In the genomic region with DNA sequence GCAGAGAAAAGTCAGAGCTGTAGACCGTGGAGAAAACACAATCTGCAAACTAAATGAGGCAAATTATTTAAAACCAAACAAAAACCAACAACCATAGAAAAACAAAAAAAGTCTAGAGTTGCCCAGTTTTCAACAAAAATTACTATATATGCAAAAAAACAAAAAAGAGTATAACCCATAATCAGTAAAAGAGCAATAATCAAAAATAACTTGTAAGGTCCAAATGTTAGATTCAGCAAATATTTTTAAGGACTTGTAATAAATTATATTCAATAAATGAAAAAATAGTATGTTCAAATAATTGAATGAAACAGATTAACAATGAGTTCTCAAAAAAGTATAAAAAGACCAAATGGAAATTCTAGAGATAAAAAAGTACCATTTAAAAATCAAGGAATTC, we compare ENCODE assay signal across 20 cellular contexts.
DNase-seq lines count a peak whose midpoint lies in the region; ATAC-seq, FAIRE-seq and TF ChIP-seq lines count a peak whose summit lies in the region.
"Had no signal": no experiment of that assay in that cellular context is flagged by ENCODE, and none has a peak within 500 bp of the region (broad histone marks: within the 10 kb centered on the region; RNA-seq: fewer than 3 reads in every experiment).

No MANE protein-coding gene starts in this region.

- H3K4me3 Mint-ChIP-seq in astrocyte (ENCODE audit: unreplicated experiment) (no peak overlapping the region), memory B cell (no peak overlapping the region)
- H3K4me3 Mint-ChIP-seq: activated CD8-positive, alpha-beta T cell treated with anti-CD3 and anti-CD28 coated beads for 36 hours had no signal

- H3K36me3 ChIP-seq in GM23248 (ENCODE audit: low read depth) (no peaks in the 10 kb centered on the region), astrocyte (ENCODE audit: insufficient read depth, low read length) (no peaks in the 10 kb centered on the region)
- H3K36me3 ChIP-seq: prostate gland had no signal

- H3K9me3 ChIP-seq in GM23248 (ENCODE audit: low read depth): no peaks in the 10 kb centered on the region
- no peaks in the 10 kb centered on the region for H3K9me3 ChIP-seq in astrocyte (ENCODE audit: insufficient read depth, low read depth, low read length)
- H3K9me3 ChIP-seq: prostate gland had no signal

- H3K36me3 Mint-ChIP-seq in astrocyte (ENCODE audit: low read depth, unreplicated experiment): peaks cover 5% of the 10 kb centered on the region
- H3K36me3 Mint-ChIP-seq in memory B cell: peaks cover 29% of the 10 kb centered on the region

- H3K79me2 ChIP-seq in GM23248 (ENCODE audit: insufficient read depth) (no peaks in the 10 kb centered on the region), astrocyte (ENCODE audit: insufficient read depth, low read length) (no peaks in the 10 kb centered on the region)

- H4K20me1 ChIP-seq in GM23248 (ENCODE audit: insufficient read depth) (no peaks in the 10 kb centered on the region), astrocyte (ENCODE audit: insufficient read depth, low read length) (no peaks in the 10 kb centered on the region)

- H3K4me1 Mint-ChIP-seq in astrocyte (ENCODE audit: low read depth, unreplicated experiment) (no peaks in the 10 kb centered on the region), memory B cell (peaks cover 7% of the 10 kb centered on the region)

- peak overlapping the region; percentile 29 for H3K4me2 ChIP-seq in GM23248 (ENCODE audit: unreplicated experiment)
- no peak overlapping the region for H3K4me2 ChIP-seq in astrocyte (ENCODE audit: low read length)

- 88 to 96% methylated on average over 1 of the region's 1 CpG for WGBS in GM23248 (ENCODE audit: low coverage in 1 of 2, low lambda C conversion rate in 2 of 2, missing lambda C conversion rate in 2 of 2), 2 experiments

- H3K4me1 ChIP-seq in GM23248 (ENCODE audit: insufficient read depth): 0 out of 2 replicates have a peak, but pooled peaks cover 5% of the 10 kb centered on the region
- no peaks in the 10 kb centered on the region for H3K4me1 ChIP-seq in astrocyte (ENCODE audit: insufficient read depth, low read length)
- H3K4me1 ChIP-seq: prostate gland had no signal

- H2AFZ ChIP-seq in GM23248 (0 out of 2 replicates have a peak overlapping the region, but pooled peaks have one; percentile 41), astrocyte (ENCODE audit: low read depth, low read length) (no peak overlapping the region)

- H3K4me3 ChIP-seq in GM23248: peak overlapping the region; percentile 36
- no peak overlapping the region for H3K4me3 ChIP-seq in astrocyte (ENCODE audit: insufficient read depth, low read depth, low read length)
- H3K4me3 ChIP-seq: prostate gland had no signal

- H3K9me2 ChIP-seq in GM23248 (ENCODE audit: insufficient read depth): no peaks in the 10 kb centered on the region

- H3K27me3 ChIP-seq in GM23248 (replicated peaks; ENCODE audit: insufficient read depth) (no peaks in the 10 kb centered on the region), astrocyte (ENCODE audit: insufficient read depth, low read length) (no peaks in the 10 kb centered on the region)

- H3F3A ChIP-seq in GM23248 (ENCODE audit: insufficient read depth): no peaks in the 10 kb centered on the region

- DNase-seq in GM23248: no peak
- no peak for DNase-seq in astrocyte (ENCODE audit: low read depth)
- DNase-seq in memory B cell (ENCODE audit: low spot score in 2 of 2): no peak
- DNase-seq in COLO829 (ENCODE audit: low spot score): no peak
- DNase-seq in hepatic stellate cell (ENCODE audit: low spot score): no peak
- DNase-seq: DMS79 treated with DMSO at 0.1 percent for 48 hours; hypothalamus; Kasumi-1; naive thymus-derived CD8-positive, alpha-beta T cell; NCI-H1092 treated with DMSO at 0.1 percent for 48 hours; NCI-H524; SIG-M5; substantia nigra had no signal

- H3K9me3 Mint-ChIP-seq in astrocyte (ENCODE audit: unreplicated experiment) (peaks cover 5% of the 10 kb centered on the region), memory B cell (no peaks in the 10 kb centered on the region)
- H3K9me3 Mint-ChIP-seq: activated CD8-positive, alpha-beta T cell treated with anti-CD3 and anti-CD28 coated beads for 36 hours; activated naive CD4-positive, alpha-beta T cell treated with anti-CD3 and anti-CD28 coated beads, Interleukin-2, amount 50 U/mL, for 72 hours; naive thymus-derived CD8-positive, alpha-beta T cell had no signal

- FAIRE-seq in A204.1 (lab: Jason Lieb, UNC): peak; percentile 54
- no peak for FAIRE-seq in astrocyte (lab: Jason Lieb, UNC)
- FAIRE-seq: urothelium cell line had no signal

- 0 out of 2 replicates have a peak overlapping the region, but pooled peaks have one; percentile 15 for H3K27ac ChIP-seq in GM23248
- peak overlapping the region; percentile 11 for H3K27ac ChIP-seq in astrocyte (ENCODE audit: low read depth, low read length)
- H3K27ac ChIP-seq: prostate gland had no signal

- no peaks in the 10 kb centered on the region for H3K27me3 Mint-ChIP-seq in astrocyte (ENCODE audit: low read depth, unreplicated experiment)
- H3K27me3 Mint-ChIP-seq in memory B cell: no peaks in the 10 kb centered on the region
- H3K27me3 Mint-ChIP-seq: activated CD8-positive, alpha-beta T cell treated with anti-CD3 and anti-CD28 coated beads for 36 hours; naive thymus-derived CD8-positive, alpha-beta T cell had no signal

- ATAC-seq in memory B cell (ENCODE audit: low read depth): no peak
- no peak for ATAC-seq in HG03159 (IDR thresholded peaks at IDR 0.05; ENCODE audit: unreplicated experiment)
- no peak for ATAC-seq in HG03196 (IDR thresholded peaks at IDR 0.05; ENCODE audit: unreplicated experiment)
- ATAC-seq: naive thymus-derived CD8-positive, alpha-beta T cell had no signal

- H3K9ac ChIP-seq in GM23248 (peak overlapping the region; percentile 60), astrocyte (ENCODE audit: low read length) (no peak overlapping the region)

- in situ Hi-C loops in GM23248 (cut with MboI): no loop called here

- H3K27ac Mint-ChIP-seq in astrocyte (ENCODE audit: unreplicated experiment): no peak overlapping the region
- peak overlapping the region; percentile 49 for H3K27ac Mint-ChIP-seq in memory B cell

- TF ChIP-seq CTCF in astrocyte (IDR thresholded peaks at IDR 0.05; ENCODE audit: insufficient read depth, low read depth, low read length): no peak
